8 cellular contexts compared by ENCODE assay signal in the genomic region with DNA sequence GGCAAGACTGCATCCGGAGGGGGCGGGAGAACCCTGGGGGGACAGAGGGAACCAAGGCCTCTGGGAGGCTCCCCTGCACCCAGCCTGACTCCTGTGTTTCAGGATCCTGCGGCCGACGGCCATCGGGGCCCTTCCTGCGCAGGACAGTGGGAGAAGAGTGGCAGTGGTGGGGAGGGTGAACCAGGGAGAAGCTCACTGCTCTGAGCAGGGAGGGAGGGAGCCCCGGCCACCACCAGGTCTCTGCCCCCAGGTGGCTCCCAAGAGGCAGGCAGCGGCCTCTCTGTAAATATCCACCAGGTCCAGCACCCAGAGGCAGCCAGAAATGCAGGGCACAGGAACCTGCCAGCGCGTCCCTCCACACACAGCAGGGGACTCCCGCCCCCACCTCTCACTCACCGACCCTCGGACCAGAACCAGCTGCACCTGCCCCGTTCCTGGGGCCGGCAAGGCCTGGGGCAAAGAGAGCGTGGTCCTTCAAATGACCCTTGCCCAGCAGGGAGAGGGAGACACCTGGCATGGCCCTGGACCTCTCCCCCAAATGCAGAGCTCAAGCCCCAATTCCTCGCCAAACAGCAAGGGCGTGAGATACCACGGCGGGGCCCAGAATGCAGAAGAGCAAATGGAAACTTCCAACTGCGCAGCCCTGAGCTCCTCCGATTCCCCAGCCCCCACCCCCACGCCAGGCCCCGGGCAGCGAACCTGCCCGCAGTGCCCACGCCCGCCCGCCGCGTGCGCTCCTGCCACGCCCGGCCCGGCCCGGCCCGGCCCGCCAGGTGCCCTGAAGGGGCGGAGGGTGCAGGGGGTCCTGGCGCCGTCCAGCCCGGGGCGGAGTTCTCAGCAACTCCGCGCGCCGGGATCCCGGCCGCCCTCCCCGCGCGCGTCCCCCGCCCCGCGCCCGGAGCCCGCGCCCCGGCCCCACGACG. TPM values are rescaled to one million over a fixed set of nuclear protein-coding genes. Genes with fewer than 3 reads are reported as not detected.
A peak's percentile ranks its signal among the peaks of the same experiment; 100 is the strongest.
DNase-seq lines count a peak whose midpoint lies in the region; ATAC-seq and TF ChIP-seq lines count a peak whose summit lies in the region.

No MANE protein-coding gene starts in this region.

- H3K27me3 ChIP-seq in tibial artery = peaks cover 0 to 77% of the 10 kb centered on the region in 2 donors

- in situ Hi-C loops in KBM-7 (cut with MboI; ENCODE audit: low pct_unique_long_range_greater_than_20kb, low sequenced_read_pairs) = no loop called here

- peak; percentile 89 for ATAC-seq in left ventricle myocardium superior
- ATAC-seq in HG02610 (IDR thresholded peaks at IDR 0.05; ENCODE audit: unreplicated experiment) = no peak
- ATAC-seq in HG02642 (IDR thresholded peaks at IDR 0.05; ENCODE audit: poor library complexity, unreplicated experiment) = no peak

- H3K36me3 Mint-ChIP-seq in CD14-positive monocyte = peaks cover 0 to 4% of the 10 kb centered on the region in 2 donors
- no peaks in the 10 kb centered on the region for H3K36me3 Mint-ChIP-seq in activated T-helper 2 cell treated with anti-CD3 and anti-CD28 coated beads, Interferon-gamma antibody, Interleukin-2, Interleukin-4, amounts not matched to agents 10 μg/mL and 5 μg/mL and 100 μg/mL, durations not matched to agents 14 hours and 24 hours and 36 hours (ENCODE audit: low read depth)

- H3K4me3 ChIP-seq in skin epidermis = peak overlapping the region in 5 of 7 experiments; percentile 6 to 44 (median 16)
- peak overlapping the region in 1 of 2 donors; percentile 35 for H3K4me3 ChIP-seq in tibial artery

- intact Hi-C loops in CD14-positive monocyte (cut with micrococcal nuclease) (no loop called here), left ventricle myocardium superior (cut with micrococcal nuclease) (no loop called here), tibial artery (cut with DNase I; ENCODE audit: low total_unique reads) (no loop called here)
- intact Hi-C loops in activated T-helper 2 cell treated with anti-CD3 and anti-CD28 coated beads, Interferon-gamma antibody, Interleukin-2, Interleukin-4, amounts not matched to agents 10 μg/mL and 5 μg/mL and 100 μg/mL, durations not matched to agents 14 hours and 24 hours and 36 hours (cut with micrococcal nuclease) = loop anchor here (1.0 kb wide), 1 partner anchor 82 kb away; no protein-coding TSS in a partner anchor

- H3K9me3 ChIP-seq in tibial artery = no peaks in the 10 kb centered on the region

- H3K9me3 Mint-ChIP-seq in CD14-positive monocyte = peaks cover 0 to 18% (median 12%) of the 10 kb centered on the region in 7 donors
- no peaks in the 10 kb centered on the region for H3K9me3 Mint-ChIP-seq in activated T-helper 2 cell treated with anti-CD3 and anti-CD28 coated beads, Interferon-gamma antibody, Interleukin-2, Interleukin-4, amounts not matched to agents 10 μg/mL and 5 μg/mL and 100 μg/mL, durations not matched to agents 14 hours and 24 hours and 36 hours

- peak; percentile 13 for TF ChIP-seq CTCF in CD14-positive monocyte (IDR thresholded peaks at IDR 0.05)
- no peak for TF ChIP-seq CTCF in tibial artery (IDR thresholded peaks at IDR 0.05)

- H3K4me1 Mint-ChIP-seq in CD14-positive monocyte = peaks cover 6% of the 10 kb centered on the region
- no peaks in the 10 kb centered on the region for H3K4me1 Mint-ChIP-seq in activated T-helper 2 cell treated with anti-CD3 and anti-CD28 coated beads, Interferon-gamma antibody, Interleukin-2, Interleukin-4, amounts not matched to agents 10 μg/mL and 5 μg/mL and 100 μg/mL, durations not matched to agents 14 hours and 24 hours and 36 hours (ENCODE audit: low read depth)

- H3K4me1 ChIP-seq in tibial artery = peaks cover 0 to 17% (median 4%) of the 10 kb centered on the region in 4 donors

- peak overlapping the region; percentile 57 to 87 for H3K4me3 Mint-ChIP-seq in CD14-positive monocyte
- H3K4me3 Mint-ChIP-seq in activated T-helper 2 cell treated with anti-CD3 and anti-CD28 coated beads, Interferon-gamma antibody, Interleukin-2, Interleukin-4, amounts not matched to agents 10 μg/mL and 5 μg/mL and 100 μg/mL, durations not matched to agents 14 hours and 24 hours and 36 hours (ENCODE audit: low read depth) = peak overlapping the region; percentile 60

- no peak overlapping the region for H3K27ac Mint-ChIP-seq in CD14-positive monocyte
- H3K27ac Mint-ChIP-seq in activated T-helper 2 cell treated with anti-CD3 and anti-CD28 coated beads, Interferon-gamma antibody, Interleukin-2, Interleukin-4, amounts not matched to agents 10 μg/mL and 5 μg/mL and 100 μg/mL, durations not matched to agents 14 hours and 24 hours and 36 hours = no peak overlapping the region

- H3K36me3 ChIP-seq in tibial artery = no peaks in the 10 kb centered on the region

- H3K27ac ChIP-seq in skin epidermis (no peak overlapping the region), tibial artery (no peak overlapping the region)

- no peak for DNase-seq in CD14-positive monocyte (ENCODE audit: low spot score)
- peak; percentile 40 for DNase-seq in KBM-7
- DNase-seq in activated T-helper 2 cell treated with anti-CD3 and anti-CD28 coated beads, Interferon-gamma antibody, Interleukin-2, Interleukin-4, amounts not matched to agents 10 μg/mL and 5 μg/mL and 100 μg/mL, durations not matched to agents 14 hours and 24 hours and 36 hours (ENCODE audit: low spot score) = no peak
- DNase-seq in left ventricle myocardium superior = peak; percentile 53
- DNase-seq in tibial artery = no peak

- peaks cover 52 to 63% (median 62%) of the 10 kb centered on the region in 3 donors for H3K27me3 Mint-ChIP-seq in CD14-positive monocyte (ENCODE audit: low read depth in 3 of 3)
- peaks cover 55% of the 10 kb centered on the region for H3K27me3 Mint-ChIP-seq in activated T-helper 2 cell treated with anti-CD3 and anti-CD28 coated beads, Interferon-gamma antibody, Interleukin-2, Interleukin-4, amounts not matched to agents 10 μg/mL and 5 μg/mL and 100 μg/mL, durations not matched to agents 14 hours and 24 hours and 36 hours (ENCODE audit: low read depth)

RNA-seq across cellular contexts. Expression of a gene that starts 0.8 kb away (rescaled TPM):
- 1 to 10 TPM in 1 of 2 donors, under 1 TPM in 1; 0.68 to 1.8 TPM for polyA plus RNA-seq in CD14-positive monocyte
- total RNA-seq in activated T-helper 2 cell treated with anti-CD3 and anti-CD28 coated beads, Interferon-gamma antibody, Interleukin-2, Interleukin-4, amounts not matched to agents 10 μg/mL and 5 μg/mL and 100 μg/mL, durations not matched to agents 14 hours and 24 hours and 36 hours = 1.1 and 1.6 TPM in 2 replicates
- total RNA-seq in left ventricle myocardium superior = 2.7 TPM

Comparison
In these comparisons a context has a peak if more than half of its experiments do, and no peak if none do; other contexts are left out.
1. DNase-seq: peak in KBM-7 (single experiment) and left ventricle myocardium superior (single experiment); none in CD14-positive monocyte (single experiment), activated T-helper 2 cell treated with anti-CD3 and anti-CD28 coated beads, Interferon-gamma antibody, Interleukin-2, Interleukin-4, amounts not matched to agents 10 μg/mL and 5 μg/mL and 100 μg/mL, durations not matched to agents 14 hours and 24 hours and 36 hours (single experiment) and tibial artery (0 of 2).